Comparison of ENCODE assay signal across 26 cellular contexts in genomic region chr10:35749230-35749629, GRCh38.
DNase-seq lines count a peak whose midpoint lies in the region; ATAC-seq, FAIRE-seq and TF ChIP-seq lines count a peak whose summit lies in the region.
"Had no signal": no experiment of that assay in that cellular context is flagged by ENCODE, and none has a peak within 500 bp of the region (broad histone marks: within the 10 kb centered on the region; RNA-seq: fewer than 3 reads in every experiment).

No MANE protein-coding gene starts in this region.

- no peaks in the 10 kb centered on the region for H3K9me3 ChIP-seq in Caco-2
- no peaks in the 10 kb centered on the region for H3K9me3 ChIP-seq in HepG2 (ENCODE audit: low read length)
- H3K9me3 ChIP-seq: A549; BLaER1 treated with 17β-estradiol and CSF1 and Interleukin-3, amounts not matched to agents 10 nM and 100 nM had no signal

- H3K27ac Mint-ChIP-seq in Caco-2 (ENCODE audit: unreplicated experiment) (peak overlapping the region; percentile 27), progenitor cell of endocrine pancreas (peak overlapping the region; percentile 68)
- H3K27ac Mint-ChIP-seq: B cell; CD4-positive, alpha-beta T cell; CD8-positive, alpha-beta T cell had no signal

- BruUV-seq in Caco-2 (replicated peaks; lab: Mats Ljungman, UMichigan), result no TSS peak
- no TSS peak for BruUV-seq in HepG2 (replicated peaks; lab: Mats Ljungman, UMichigan)

- 16% methylated on average over 6 of the region's 6 CpGs for WGBS in HepG2 (ENCODE audit: low lambda C conversion rate)

- no peak overlapping the region for H3K4me2 ChIP-seq in HepG2 (ENCODE audit: low read depth, low read length)
- H3K4me2 ChIP-seq: A549; BLaER1 treated with 17β-estradiol and CSF1 and Interleukin-3, amounts not matched to agents 10 nM and 100 nM had no signal

- H2AFZ ChIP-seq in HepG2 (ENCODE audit: low read length), result no peak overlapping the region

- FAIRE-seq in HepG2 (lab: Jason Lieb, UNC), result no peak
- FAIRE-seq: A549, GM12878, GM12892, GM18507, GM19239 had no signal

- intact Hi-C loops in Caco-2 (cut with micrococcal nuclease; ENCODE audit: unreplicated experiment) (no loop called here), HepG2 (cut with micrococcal nuclease; ENCODE audit: unreplicated experiment) (no loop called here)

- TF ChIP-seq POLR2A in HepG2 (IDR thresholded peaks at IDR 0.05; ENCODE audit: insufficient read depth in 1 of 2, low read depth in 2 of 2, low read length in 2 of 2), result no peak
- no peak for TF ChIP-seq POLR2A in erythroblast (IDR thresholded peaks at IDR 0.05; ENCODE audit: low read length)

- no peaks in the 10 kb centered on the region for H4K20me1 ChIP-seq in HepG2 (ENCODE audit: insufficient read depth, low read length)
- H4K20me1 ChIP-seq: BLaER1 treated with 17β-estradiol and CSF1 and Interleukin-3, amounts not matched to agents 10 nM and 100 nM had no signal

- H3K4me3 Mint-ChIP-seq in Caco-2 (ENCODE audit: unreplicated experiment) (no peak overlapping the region), progenitor cell of endocrine pancreas (ENCODE audit: low read depth) (no peak overlapping the region)
- H3K4me3 Mint-ChIP-seq: B cell; CD4-positive, alpha-beta T cell; CD8-positive, alpha-beta T cell had no signal

- POLR2A ChIA-PET in Caco-2 (lab: Charles Lee) (no interaction called here), HepG2 (lab: Yijun Ruan, JAX) (no interaction called here)

- TF ChIP-seq CTCF in Caco-2 (IDR thresholded peaks at IDR 0.05; ENCODE audit: insufficient read depth in 1 of 2, low read depth in 1 of 2, low read length in 1 of 2, severe bottlenecking in 1 of 2, unreplicated experiment in 1 of 2) (no peak), fibroblast of villous mesenchyme (IDR thresholded peaks at IDR 0.05; ENCODE audit: insufficient read depth, low read depth, low read length) (no peak), HepG2 (CRISPR knock-in tag; IDR thresholded peaks at IDR 0.05) (no peak), progenitor cell of endocrine pancreas (IDR thresholded peaks at IDR 0.05; ENCODE audit: unreplicated experiment) (no peak)

- H3K9ac ChIP-seq in HepG2 (ENCODE audit: insufficient read depth, low read depth, low read length), result no peak overlapping the region
- H3K9ac ChIP-seq: BLaER1 treated with 17β-estradiol and CSF1 and Interleukin-3, amounts not matched to agents 10 nM and 100 nM had no signal

- ATAC-seq in HepG2, result peak; percentile 68
- ATAC-seq: A549; CD8-positive, alpha-beta T cell; GM12878 had no signal

- CTCF ChIA-PET in Caco-2 (lab: Charles Lee) (no interaction called here), HepG2 (lab: Yijun Ruan, JAX; ENCODE audit: low intra/inter-chr PET ratio, low total read pairs) (no interaction called here)

- no peaks in the 10 kb centered on the region for H3K9me3 Mint-ChIP-seq in Caco-2 (ENCODE audit: unreplicated experiment)
- no peaks in the 10 kb centered on the region for H3K9me3 Mint-ChIP-seq in progenitor cell of endocrine pancreas (ENCODE audit: low read depth)
- H3K9me3 Mint-ChIP-seq: CD4-positive, alpha-beta T cell; CD8-positive, alpha-beta T cell had no signal

- H3K27me3 ChIP-seq in Caco-2 (replicated peaks; ENCODE audit: control insufficient read depth, insufficient read depth, low read length), result no peaks in the 10 kb centered on the region
- no peaks in the 10 kb centered on the region; a peak in 1 of 5 replicates for H3K27me3 ChIP-seq in HepG2 (ENCODE audit: control insufficient read depth in 1 of 2, insufficient read depth in 2 of 2, low read length in 2 of 2)
- H3K27me3 ChIP-seq: BLaER1 treated with 17β-estradiol and CSF1 and Interleukin-3, amounts not matched to agents 10 nM and 100 nM had no signal

- no peaks in the 10 kb centered on the region for H3K36me3 ChIP-seq in Caco-2 (ENCODE audit: control insufficient read depth, insufficient read depth, low read length)
- no peaks in the 10 kb centered on the region for H3K36me3 ChIP-seq in HepG2 (replicated peaks in 1 of 2; ENCODE audit: control insufficient read depth in 1 of 2, insufficient read depth in 2 of 2, low read length in 2 of 2)
- H3K36me3 ChIP-seq: BLaER1 treated with 17β-estradiol and CSF1 and Interleukin-3, amounts not matched to agents 10 nM and 100 nM had no signal

- H3K79me2 ChIP-seq in HepG2 (ENCODE audit: insufficient read depth, low read length), result no peaks in the 10 kb centered on the region

- no peak overlapping the region for H3K4me3 ChIP-seq in Caco-2 (ENCODE audit: low read depth, low read length)
- no peak overlapping the region for H3K4me3 ChIP-seq in fibroblast of villous mesenchyme (ENCODE audit: low read depth, low read length)
- H3K4me3 ChIP-seq in HepG2 (replicated peaks in 1 of 3; ENCODE audit: insufficient read depth in 1 of 3, low read depth in 2 of 3, low read length in 3 of 3), result no peak overlapping the region
- H3K4me3 ChIP-seq: A549; BLaER1 treated with 17β-estradiol and CSF1 and Interleukin-3, amounts not matched to agents 10 nM and 100 nM; GM12878 had no signal

- H3K4me1 ChIP-seq in Caco-2 (peaks cover 4% of the 10 kb centered on the region), HepG2 (ENCODE audit: insufficient read depth, low read length) (peaks cover 22% of the 10 kb centered on the region; the same call in 1 of the 2 replicates)
- H3K4me1 ChIP-seq: A549; BLaER1 treated with 17β-estradiol and CSF1 and Interleukin-3, amounts not matched to agents 10 nM and 100 nM had no signal

- DNase-seq in Caco-2 (no peak), fibroblast of villous mesenchyme (ENCODE audit: low read depth) (peak; percentile 9), HepG2 (ENCODE audit: low spot score) (no peak), progenitor cell of endocrine pancreas (ENCODE audit: low spot score, unreplicated experiment) (no peak), mucosa of gallbladder (ENCODE audit: low spot score) (no peak), erythroblast (lab: John Stamatoyannopoulos, UW) (no peak)
- no peak for DNase-seq in activated T-cell treated with anti-CD3 and anti-CD28 coated beads, Interleukin-2, amount 50 U/mL, for 1 hour
- DNase-seq: AML-193; CD4-positive, alpha-beta T cell; CD8-positive, alpha-beta T cell; DMS 273 treated with DMSO at 0.1 percent for 48 hours; DMS153; DMS53; DMS79; DND-41; EL; GDM1 had no signal

- TF ChIP-seq EP300 in HepG2 (IDR thresholded peaks at IDR 0.05; ENCODE audit: low read depth in 2 of 2, low read length in 2 of 2) (no peak), HepG2 (CRISPR knock-in tag; IDR thresholded peaks at IDR 0.05; ENCODE audit: borderline replicate concordance) (no peak)

- H3K36me3 Mint-ChIP-seq in Caco-2 (ENCODE audit: insufficient read depth, unreplicated experiment) (no peaks in the 10 kb centered on the region), progenitor cell of endocrine pancreas (ENCODE audit: insufficient read depth) (no peaks in the 10 kb centered on the region)
- H3K36me3 Mint-ChIP-seq: CD8-positive, alpha-beta T cell had no signal

- H3K4me1 Mint-ChIP-seq in Caco-2 (ENCODE audit: low read depth, unreplicated experiment), result peaks cover 9% of the 10 kb centered on the region
- H3K4me1 Mint-ChIP-seq in progenitor cell of endocrine pancreas (ENCODE audit: low read depth), result peaks cover 18% of the 10 kb centered on the region
- H3K4me1 Mint-ChIP-seq: B cell had no signal

- TF ChIP-seq RAD21 in HepG2 (CRISPR knock-in tag; IDR thresholded peaks at IDR 0.05), result no peak

- in situ Hi-C loops in HepG2 (cut with HindIII; ENCODE audit: extremely low pct_ligation_motif_present, low pct_unique_long_range_greater_than_20kb), result no loop called here

- no peaks in the 10 kb centered on the region for H3K27me3 Mint-ChIP-seq in Caco-2 (ENCODE audit: insufficient read depth, unreplicated experiment)
- no peaks in the 10 kb centered on the region for H3K27me3 Mint-ChIP-seq in progenitor cell of endocrine pancreas
- H3K27me3 Mint-ChIP-seq: B cell; CD4-positive, alpha-beta T cell had no signal

- no peak overlapping the region for H3K27ac ChIP-seq in HepG2 (ENCODE audit: extremely low read length, insufficient read depth, low read length)
- H3K27ac ChIP-seq: 22Rv1; A549; BLaER1 treated with 17β-estradiol and CSF1 and Interleukin-3, amounts not matched to agents 10 nM and 100 nM; C4-2B had no signal

TF ChIP-seq in HepG2, 621 proteins besides CTCF, POLR2A, EP300 and RAD21 (continues in another document):
- TF ChIP-seq FOXP1 (IDR thresholded peaks at IDR 0.05) (no peak), FOXP1 (CRISPR knock-in tag; IDR thresholded peaks at IDR 0.05) (peak; percentile 26; the same call in 1 of the 2 replicates), RARA (CRISPR knock-in tag; IDR thresholded peaks at IDR 0.05) (peak; percentile 40; the same call in 1 of the 2 replicates), EEA1 (CRISPR knock-in tag; IDR thresholded peaks at IDR 0.05; ENCODE audit: borderline replicate concordance) (no peak), PAF1 (CRISPR knock-in tag; IDR thresholded peaks at IDR 0.05) (no peak), HMG20A (CRISPR knock-in tag; IDR thresholded peaks at IDR 0.05; ENCODE audit: borderline replicate concordance) (no peak), DBP (CRISPR knock-in tag; IDR thresholded peaks at IDR 0.05; ENCODE audit: not compliant biosample characterization) (no peak), SYNCRIP (IDR thresholded peaks at IDR 0.05; ENCODE audit: insufficient read depth, low read depth, low read length) (no peak), GATAD2A (CRISPR knock-in tag; IDR thresholded peaks at IDR 0.05) (peak; percentile 24; the same call in 1 of the 2 replicates), ZBTB2 (CRISPR knock-in tag; IDR thresholded peaks at IDR 0.05; ENCODE audit: low read depth) (no peak)
